27 cellular contexts compared by ENCODE assay signal in the genomic region with DNA sequence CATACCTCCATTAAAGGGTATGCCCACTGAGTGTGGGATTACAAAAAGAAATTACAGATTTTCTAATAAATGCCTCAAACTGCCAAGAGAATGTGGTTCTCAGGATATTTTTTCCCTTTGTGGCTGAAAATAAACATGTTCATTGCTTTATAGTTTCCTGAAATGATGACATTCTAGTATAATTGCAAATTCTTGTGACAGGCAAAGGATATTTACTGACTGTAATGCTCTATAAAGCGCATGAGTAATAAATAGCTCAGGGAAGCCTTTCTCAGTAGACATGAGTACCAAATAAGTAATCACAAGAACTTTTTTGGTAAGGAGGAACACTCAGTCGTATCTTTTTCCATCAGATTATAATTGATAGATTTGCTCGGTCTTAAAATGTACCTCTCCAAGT.
"Had no signal": no experiment of that assay in that cellular context is flagged by ENCODE, and none has a peak within 500 bp of the region (broad histone marks: within the 10 kb centered on the region; RNA-seq: fewer than 3 reads in every experiment).

No MANE protein-coding gene starts in this region.

- DNase-seq: activated B cell treated with CpG ODN at 0.5 μM for 24 hours; activated CD4-positive, alpha-beta memory T cell treated with anti-CD3 and anti-CD28 coated beads for 36 hours; activated CD4-positive, alpha-beta T cell treated with anti-CD3 and anti-CD28 coated beads, Interleukin-2, amount 10 ng/mL, durations not matched to agents 7 days and 5 days; activated CD8-positive, alpha-beta memory T cell treated with anti-CD3 and anti-CD28 coated beads for 24 hours; activated effector memory CD4-positive, alpha-beta T cell treated with anti-CD3 and anti-CD28 coated beads, Interleukin-2, amount 50 U/mL, for 16 hours; activated naive CD4-positive, alpha-beta T cell treated with Interleukin-2 at 50 U/mL for 16 hours; activated naive CD8-positive, alpha-beta T cell treated with anti-CD3 and anti-CD28 coated beads, Interleukin-2, amount 50 U/mL, for 24 hours; activated T-cell treated with anti-CD3 and anti-CD28 coated beads, Interleukin-2, amount 50 U/mL, for 4 hours; amniotic stem cell; KG1; NCI-H1105; NCI-H1436; NCI-H1694 treated with DMSO at 0.1 percent for 48 hours; NCI-H2029 treated with DMSO at 0.1 percent for 48 hours; NCI-H345; NCI-H510A; NCI-H69; NK-92 treated with Interleukin-12 subunit alpha and Interleukin-12 subunit beta, amount 100 ng/mL, for 24 hours; RPMI8226; T-helper 17 cell; T-helper 9 cell had no signal

- H3K9me3 ChIP-seq: ascending aorta, SJSA1 had no signal

- H3K4me3 ChIP-seq: ascending aorta, SJSA1 had no signal

- H3K4me3 Mint-ChIP-seq: activated B cell treated with CpG ODN at 0.5 μM for 24 hours; activated CD4-positive, alpha-beta memory T cell treated with anti-CD3 and anti-CD28 coated beads for 36 hours; activated CD4-positive, alpha-beta T cell treated with anti-CD3 and anti-CD28 coated beads, Interleukin-2, amount 10 ng/mL, durations not matched to agents 7 days and 5 days; activated naive CD8-positive, alpha-beta T cell treated with anti-CD3 and anti-CD28 coated beads, Interleukin-2, amount 50 U/mL, for 24 hours; activated T-cell treated with anti-CD3 and anti-CD28 coated beads, Interleukin-2, amount 50 U/mL, for 4 hours; brain; central memory CD8-positive, alpha-beta T cell; T-helper 17 cell had no signal

- H3K9me3 Mint-ChIP-seq: activated B cell treated with CpG ODN at 0.5 μM for 24 hours; activated CD4-positive, alpha-beta memory T cell treated with anti-CD3 and anti-CD28 coated beads for 36 hours; activated CD4-positive, alpha-beta T cell treated with anti-CD3 and anti-CD28 coated beads, Interleukin-2, amount 10 ng/mL, durations not matched to agents 7 days and 5 days; activated naive CD4-positive, alpha-beta T cell treated with anti-CD3 and anti-CD28 coated beads, Interleukin-2, amount 50 U/mL, for 72 hours; activated naive CD8-positive, alpha-beta T cell treated with anti-CD3 and anti-CD28 coated beads, Interleukin-2, amount 50 U/mL, for 24 hours; activated T-cell treated with anti-CD3 and anti-CD28 coated beads, Interleukin-2, amount 50 U/mL, for 4 hours; central memory CD8-positive, alpha-beta T cell had no signal

- H3K27me3 Mint-ChIP-seq: activated CD4-positive, alpha-beta T cell treated with anti-CD3 and anti-CD28 coated beads, Interleukin-2, amount 10 ng/mL, durations not matched to agents 7 days and 5 days; activated naive CD8-positive, alpha-beta T cell treated with anti-CD3 and anti-CD28 coated beads, Interleukin-2, amount 50 U/mL, for 24 hours; T-helper 17 cell had no signal

- H3K27ac Mint-ChIP-seq: activated B cell treated with CpG ODN at 0.5 μM for 24 hours; activated CD4-positive, alpha-beta memory T cell treated with anti-CD3 and anti-CD28 coated beads for 36 hours; activated CD4-positive, alpha-beta T cell treated with anti-CD3 and anti-CD28 coated beads, Interleukin-2, amount 10 ng/mL, durations not matched to agents 7 days and 5 days; activated naive CD4-positive, alpha-beta T cell treated with anti-CD3 and anti-CD28 coated beads, Interleukin-2, amount 50 U/mL, for 72 hours; activated naive CD8-positive, alpha-beta T cell treated with anti-CD3 and anti-CD28 coated beads, Interleukin-2, amount 50 U/mL, for 24 hours; brain; T-helper 17 cell had no signal

- H3K36me3 Mint-ChIP-seq: activated CD4-positive, alpha-beta memory T cell treated with anti-CD3 and anti-CD28 coated beads for 36 hours; activated naive CD4-positive, alpha-beta T cell treated with anti-CD3 and anti-CD28 coated beads, Interleukin-2, amount 50 U/mL, for 72 hours; brain had no signal

- H3K4me1 Mint-ChIP-seq: activated B cell treated with CpG ODN at 0.5 μM for 24 hours; activated CD4-positive, alpha-beta T cell treated with anti-CD3 and anti-CD28 coated beads, Interleukin-2, amount 10 ng/mL, durations not matched to agents 7 days and 5 days; activated naive CD8-positive, alpha-beta T cell treated with anti-CD3 and anti-CD28 coated beads, Interleukin-2, amount 50 U/mL, for 24 hours; brain; central memory CD8-positive, alpha-beta T cell; T-helper 17 cell had no signal

- H3K27ac ChIP-seq: ascending aorta, SJSA1 had no signal

- H3K36me3 ChIP-seq: ascending aorta, SJSA1 had no signal

- H3K4me1 ChIP-seq: ascending aorta, SJSA1 had no signal

- ATAC-seq: activated naive CD4-positive, alpha-beta T cell treated with anti-CD3 and anti-CD28 coated beads, Interleukin-2, amount 50 U/mL, for 72 hours; activated naive CD8-positive, alpha-beta T cell treated with anti-CD3 and anti-CD28 coated beads, Interleukin-2, amount 50 U/mL, for 24 hours; activated T-cell treated with anti-CD3 and anti-CD28 coated beads, Interleukin-2, amount 50 U/mL, for 4 hours; Right ventricle myocardium inferior; T-helper 17 cell had no signal

- H3K27me3 ChIP-seq: ascending aorta, SJSA1 had no signal
